Comparison of ENCODE assay signal across 1 cellular context in the genomic region with DNA sequence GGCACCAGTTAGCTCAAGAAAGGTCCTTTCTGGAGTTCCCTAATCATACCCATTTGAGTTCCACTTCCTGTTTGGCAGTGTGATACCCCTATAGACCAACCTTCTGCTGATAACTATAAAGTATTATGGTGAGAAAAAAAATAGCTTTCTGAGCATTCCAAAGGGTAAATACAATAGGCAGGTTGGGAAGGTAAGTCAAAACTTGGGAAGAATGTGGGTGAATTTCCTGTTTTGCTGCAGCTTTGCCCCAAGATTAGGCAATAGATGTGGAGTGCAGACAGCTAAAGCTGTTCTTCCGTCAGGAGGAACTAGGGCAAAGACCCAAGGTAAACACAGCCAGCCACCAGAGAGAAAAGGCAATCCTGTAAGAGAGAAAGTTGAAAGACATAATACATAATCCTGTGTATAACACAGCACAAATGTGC.
TF ChIP-seq lines count a peak whose summit lies in the region.

No MANE protein-coding gene starts in this region.

TF ChIP-seq in GM23338, 12 proteins besides CTCF, POLR2A, EP300 and RAD21 (continued from another document):
- TF ChIP-seq, protein P1, sequence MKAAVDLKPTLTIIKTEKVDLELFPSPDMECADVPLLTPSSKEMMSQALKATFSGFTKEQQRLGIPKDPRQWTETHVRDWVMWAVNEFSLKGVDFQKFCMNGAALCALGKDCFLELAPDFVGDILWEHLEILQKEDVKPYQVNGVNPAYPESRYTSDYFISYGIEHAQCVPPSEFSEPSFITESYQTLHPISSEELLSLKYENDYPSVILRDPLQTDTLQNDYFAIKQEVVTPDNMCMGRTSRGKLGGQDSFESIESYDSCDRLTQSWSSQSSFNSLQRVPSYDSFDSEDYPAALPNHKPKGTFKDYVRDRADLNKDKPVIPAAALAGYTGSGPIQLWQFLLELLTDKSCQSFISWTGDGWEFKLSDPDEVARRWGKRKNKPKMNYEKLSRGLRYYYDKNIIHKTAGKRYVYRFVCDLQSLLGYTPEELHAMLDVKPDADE (IDR thresholded peaks at IDR 0.05), result no peak
- TF ChIP-seq EZH2 (IDR thresholded peaks at IDR 0.05; ENCODE audit: low read depth, unreplicated experiment), result no peak
- TF ChIP-seq, protein P2, sequence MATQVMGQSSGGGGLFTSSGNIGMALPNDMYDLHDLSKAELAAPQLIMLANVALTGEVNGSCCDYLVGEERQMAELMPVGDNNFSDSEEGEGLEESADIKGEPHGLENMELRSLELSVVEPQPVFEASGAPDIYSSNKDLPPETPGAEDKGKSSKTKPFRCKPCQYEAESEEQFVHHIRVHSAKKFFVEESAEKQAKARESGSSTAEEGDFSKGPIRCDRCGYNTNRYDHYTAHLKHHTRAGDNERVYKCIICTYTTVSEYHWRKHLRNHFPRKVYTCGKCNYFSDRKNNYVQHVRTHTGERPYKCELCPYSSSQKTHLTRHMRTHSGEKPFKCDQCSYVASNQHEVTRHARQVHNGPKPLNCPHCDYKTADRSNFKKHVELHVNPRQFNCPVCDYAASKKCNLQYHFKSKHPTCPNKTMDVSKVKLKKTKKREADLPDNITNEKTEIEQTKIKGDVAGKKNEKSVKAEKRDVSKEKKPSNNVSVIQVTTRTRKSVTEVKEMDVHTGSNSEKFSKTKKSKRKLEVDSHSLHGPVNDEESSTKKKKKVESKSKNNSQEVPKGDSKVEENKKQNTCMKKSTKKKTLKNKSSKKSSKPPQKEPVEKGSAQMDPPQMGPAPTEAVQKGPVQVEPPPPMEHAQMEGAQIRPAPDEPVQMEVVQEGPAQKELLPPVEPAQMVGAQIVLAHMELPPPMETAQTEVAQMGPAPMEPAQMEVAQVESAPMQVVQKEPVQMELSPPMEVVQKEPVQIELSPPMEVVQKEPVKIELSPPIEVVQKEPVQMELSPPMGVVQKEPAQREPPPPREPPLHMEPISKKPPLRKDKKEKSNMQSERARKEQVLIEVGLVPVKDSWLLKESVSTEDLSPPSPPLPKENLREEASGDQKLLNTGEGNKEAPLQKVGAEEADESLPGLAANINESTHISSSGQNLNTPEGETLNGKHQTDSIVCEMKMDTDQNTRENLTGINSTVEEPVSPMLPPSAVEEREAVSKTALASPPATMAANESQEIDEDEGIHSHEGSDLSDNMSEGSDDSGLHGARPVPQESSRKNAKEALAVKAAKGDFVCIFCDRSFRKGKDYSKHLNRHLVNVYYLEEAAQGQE (IDR thresholded peaks at IDR 0.05; ENCODE audit: unreplicated experiment), result no peak
- TF ChIP-seq JUNB (IDR thresholded peaks at IDR 0.05; ENCODE audit: unreplicated experiment), result no peak
- TF ChIP-seq CREB1 (CRISPR knock-in tag; IDR thresholded peaks at IDR 0.05; ENCODE audit: low read depth), result no peak
- TF ChIP-seq ZNF331 (CRISPR knock-in tag; IDR thresholded peaks at IDR 0.05; ENCODE audit: low read depth), result no peak
